1 cellular context compared by ENCODE assay signal in genomic region chr17:78865682-78866390, GRCh38.
TF ChIP-seq lines count a peak whose summit lies in the region.

No MANE protein-coding gene starts in this region.

TF ChIP-seq in K562, 482 proteins besides CTCF, POLR2A, EP300 and RAD21 (continued from another document):
- TF ChIP-seq ESRRA (IDR thresholded peaks at IDR 0.05; ENCODE audit: borderline replicate concordance, low read depth) (peak; percentile 40; the same call in 1 of the 2 replicates), SMC3 (conservative IDR thresholded peaks at IDR 0.05; ENCODE audit: insufficient read depth, low read depth, low read length) (peak; percentile 54), ZFP36 (IDR thresholded peaks at IDR 0.05; ENCODE audit: low read depth, low read length, partially characterized antibody) (peak; percentile 14), ADNP (tag; IDR thresholded peaks at IDR 0.05) (no peak), JUN (IDR thresholded peaks at IDR 0.05; ENCODE audit: borderline replicate concordance, low read depth, low read length) (0 out of 2 replicates have a peak, but pooled peaks have one; percentile 28), JUN (CRISPR knock-in tag; IDR thresholded peaks at IDR 0.05; ENCODE audit: borderline replicate concordance) (no peak), KLF16 (IDR thresholded peaks at IDR 0.05) (peak; percentile 46; the same call in 1 of the 2 replicates), BHLHE40 (IDR thresholded peaks at IDR 0.05; ENCODE audit: low read length) (0 out of 2 replicates have a peak, but pooled peaks have one; percentile 12), ZNF347 (CRISPR knock-in tag; IDR thresholded peaks at IDR 0.05; ENCODE audit: low read depth) (no peak), KAT7 (CRISPR knock-in tag; IDR thresholded peaks at IDR 0.05; ENCODE audit: borderline replicate concordance) (no peak), ZNF24 (IDR thresholded peaks at IDR 0.05) (no peak), JUND (IDR thresholded peaks at IDR 0.05; ENCODE audit: borderline replicate concordance, low read depth, low read length) (peak; percentile 12; the same call in 1 of the 2 replicates), JUND (tag; IDR thresholded peaks at IDR 0.05; ENCODE audit: borderline replicate concordance, low read depth, low read length) (no peak)
